1 cellular context compared by ENCODE assay signal in the genomic region with DNA sequence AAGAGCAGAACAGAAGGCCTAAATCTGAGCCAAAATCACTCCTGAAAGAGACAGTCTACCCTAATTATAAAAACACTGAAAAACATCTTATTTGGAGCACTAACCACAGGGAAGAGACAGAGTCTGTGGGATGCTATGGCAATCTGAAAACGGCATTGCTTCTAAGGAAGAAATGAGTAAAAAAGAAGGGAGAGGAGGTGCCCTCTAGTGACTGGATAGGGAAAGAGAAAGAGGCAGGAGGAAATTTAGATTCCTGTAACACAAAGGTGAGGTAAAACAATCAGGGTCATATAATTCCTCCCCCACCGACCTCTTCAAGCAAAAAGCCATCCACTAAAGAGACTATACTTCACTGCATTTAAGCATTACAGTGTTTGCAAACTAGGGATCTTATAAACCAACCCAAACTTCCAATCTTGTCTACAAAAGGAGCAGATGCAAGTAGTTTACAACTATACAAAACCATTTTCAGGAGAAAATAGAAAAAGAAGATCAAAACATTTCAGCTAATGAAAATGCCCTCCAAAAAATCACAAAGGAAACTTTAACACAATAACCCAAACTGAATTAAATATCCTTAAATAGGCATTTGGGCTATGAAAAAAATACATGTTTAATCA.
TF ChIP-seq lines count a peak whose summit lies in the region.

No MANE protein-coding gene starts in this region.

TF ChIP-seq in SK-N-SH treated with all-trans-retinoic acid at 6 μM for 48 hours, 23 proteins besides CTCF, POLR2A, EP300 and RAD21 (continued from another document):
- TF ChIP-seq ARNTL (CRISPR knock-in tag; IDR thresholded peaks at IDR 0.05; ENCODE audit: borderline replicate concordance, low read depth) (no peak), ZC3H10 (CRISPR knock-in tag; IDR thresholded peaks at IDR 0.05) (no peak), ZNF8 (CRISPR knock-in tag; IDR thresholded peaks at IDR 0.05) (no peak), RARB (CRISPR knock-in tag; IDR thresholded peaks at IDR 0.05) (no peak), CSDC2 (CRISPR knock-in tag; IDR thresholded peaks at IDR 0.05) (no peak)
- TF ChIP-seq, protein P1, sequence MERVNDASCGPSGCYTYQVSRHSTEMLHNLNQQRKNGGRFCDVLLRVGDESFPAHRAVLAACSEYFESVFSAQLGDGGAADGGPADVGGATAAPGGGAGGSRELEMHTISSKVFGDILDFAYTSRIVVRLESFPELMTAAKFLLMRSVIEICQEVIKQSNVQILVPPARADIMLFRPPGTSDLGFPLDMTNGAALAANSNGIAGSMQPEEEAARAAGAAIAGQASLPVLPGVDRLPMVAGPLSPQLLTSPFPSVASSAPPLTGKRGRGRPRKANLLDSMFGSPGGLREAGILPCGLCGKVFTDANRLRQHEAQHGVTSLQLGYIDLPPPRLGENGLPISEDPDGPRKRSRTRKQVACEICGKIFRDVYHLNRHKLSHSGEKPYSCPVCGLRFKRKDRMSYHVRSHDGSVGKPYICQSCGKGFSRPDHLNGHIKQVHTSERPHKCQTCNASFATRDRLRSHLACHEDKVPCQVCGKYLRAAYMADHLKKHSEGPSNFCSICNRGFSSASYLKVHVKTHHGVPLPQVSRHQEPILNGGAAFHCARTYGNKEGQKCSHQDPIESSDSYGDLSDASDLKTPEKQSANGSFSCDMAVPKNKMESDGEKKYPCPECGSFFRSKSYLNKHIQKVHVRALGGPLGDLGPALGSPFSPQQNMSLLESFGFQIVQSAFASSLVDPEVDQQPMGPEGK (CRISPR knock-in tag; IDR thresholded peaks at IDR 0.05; ENCODE audit: borderline replicate concordance), result no peak
- TF ChIP-seq, protein P2, sequence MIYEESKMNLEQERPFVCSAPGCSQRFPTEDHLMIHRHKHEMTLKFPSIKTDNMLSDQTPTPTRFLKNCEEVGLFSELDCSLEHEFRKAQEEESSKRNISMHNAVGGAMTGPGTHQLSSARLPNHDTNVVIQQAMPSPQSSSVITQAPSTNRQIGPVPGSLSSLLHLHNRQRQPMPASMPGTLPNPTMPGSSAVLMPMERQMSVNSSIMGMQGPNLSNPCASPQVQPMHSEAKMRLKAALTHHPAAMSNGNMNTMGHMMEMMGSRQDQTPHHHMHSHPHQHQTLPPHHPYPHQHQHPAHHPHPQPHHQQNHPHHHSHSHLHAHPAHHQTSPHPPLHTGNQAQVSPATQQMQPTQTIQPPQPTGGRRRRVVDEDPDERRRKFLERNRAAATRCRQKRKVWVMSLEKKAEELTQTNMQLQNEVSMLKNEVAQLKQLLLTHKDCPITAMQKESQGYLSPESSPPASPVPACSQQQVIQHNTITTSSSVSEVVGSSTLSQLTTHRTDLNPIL (CRISPR knock-in tag; IDR thresholded peaks at IDR 0.05; ENCODE audit: low read depth), result no peak
- TF ChIP-seq, protein P3, sequence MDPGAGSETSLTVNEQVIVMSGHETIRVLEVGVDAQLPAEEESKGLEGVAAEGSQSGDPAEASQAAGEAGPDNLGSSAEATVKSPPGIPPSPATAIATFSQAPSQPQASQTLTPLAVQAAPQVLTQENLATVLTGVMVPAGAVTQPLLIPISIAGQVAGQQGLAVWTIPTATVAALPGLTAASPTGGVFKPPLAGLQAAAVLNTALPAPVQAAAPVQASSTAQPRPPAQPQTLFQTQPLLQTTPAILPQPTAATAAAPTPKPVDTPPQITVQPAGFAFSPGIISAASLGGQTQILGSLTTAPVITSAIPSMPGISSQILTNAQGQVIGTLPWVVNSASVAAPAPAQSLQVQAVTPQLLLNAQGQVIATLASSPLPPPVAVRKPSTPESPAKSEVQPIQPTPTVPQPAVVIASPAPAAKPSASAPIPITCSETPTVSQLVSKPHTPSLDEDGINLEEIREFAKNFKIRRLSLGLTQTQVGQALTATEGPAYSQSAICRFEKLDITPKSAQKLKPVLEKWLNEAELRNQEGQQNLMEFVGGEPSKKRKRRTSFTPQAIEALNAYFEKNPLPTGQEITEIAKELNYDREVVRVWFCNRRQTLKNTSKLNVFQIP (CRISPR knock-in tag; IDR thresholded peaks at IDR 0.05; ENCODE audit: borderline replicate concordance, low read depth), result no peak
